1 cellular context compared by ENCODE assay signal in genomic region chr9:15509931-15510788, GRCh38.
A peak's percentile ranks its signal among the peaks of the same experiment; 100 is the strongest.
TF ChIP-seq lines count a peak whose summit lies in the region.

No MANE protein-coding gene starts in this region.

TF ChIP-seq in K562, 482 proteins besides CTCF, POLR2A, EP300 and RAD21 (continued from another document):
- TF ChIP-seq UBTF (IDR thresholded peaks at IDR 0.05; ENCODE audit: borderline replicate concordance in 1 of 2, low read depth in 2 of 2, low read length in 2 of 2) (peak in 1 of 2 experiments; percentile 42; a peak in 1 of 4 replicates), EGR1 (conservative IDR thresholded peaks at IDR 0.05) (peak; percentile 98), FOXP1 (CRISPR knock-in tag; IDR thresholded peaks at IDR 0.05) (no peak), REST (CRISPR knock-in tag; IDR thresholded peaks at IDR 0.05; ENCODE audit: low read depth) (peak; percentile 56; the same call in 1 of the 2 replicates), CCNT2 (IDR thresholded peaks at IDR 0.05; ENCODE audit: borderline replicate concordance, extremely low read depth, insufficient read length, low read depth, low read length) (peak; percentile 27), PKNOX1 (IDR thresholded peaks at IDR 0.05) (peak; percentile 43; the same call in 1 of the 2 replicates), MAZ (CRISPR knock-in tag; conservative IDR thresholded peaks at IDR 0.05 in 1 of 2, IDR thresholded peaks at IDR 0.05 in 1 of 2) (peak in 1 of 2 experiments; percentile 80; a peak in 1 of 4 replicates), E2F6 (IDR thresholded peaks at IDR 0.05; ENCODE audit: borderline replicate concordance in 1 of 2, extremely low read depth in 1 of 2, insufficient read depth in 1 of 2, insufficient read length in 1 of 2, low read depth in 1 of 2, low read length in 1 of 2, poor library complexity in 1 of 2, severe bottlenecking in 1 of 2) (peak in 1 of 2 experiments; percentile 14), GATA2 (CRISPR knock-in tag; IDR thresholded peaks at IDR 0.05) (no peak), MAX (CRISPR knock-in tag; IDR thresholded peaks at IDR 0.05) (0 out of 2 replicates have a peak, but pooled peaks have one; percentile 12), NR4A1 (CRISPR knock-in tag; IDR thresholded peaks at IDR 0.05) (no peak), NR4A1 (tag; IDR thresholded peaks at IDR 0.05) (0 out of 2 replicates have a peak, but pooled peaks have one; percentile 25), VEZF1 (CRISPR knock-in tag; IDR thresholded peaks at IDR 0.05) (peak; percentile 51), ZNF589 (CRISPR knock-in tag; IDR thresholded peaks at IDR 0.05; ENCODE audit: low read depth) (0 out of 2 replicates have a peak, but pooled peaks have one; percentile 37), ZBTB7A (IDR thresholded peaks at IDR 0.05; ENCODE audit: borderline replicate concordance, control insufficient read depth, low read depth, low read length) (0 out of 2 replicates have a peak, but pooled peaks have one; percentile 12), ZNF124 (CRISPR knock-in tag; IDR thresholded peaks at IDR 0.05) (no peak), LCOR (CRISPR knock-in tag; IDR thresholded peaks at IDR 0.05) (no peak), KLF16 (IDR thresholded peaks at IDR 0.05) (peak; percentile 13; the same call in 1 of the 2 replicates), ZBTB40 (IDR thresholded peaks at IDR 0.05) (peak; percentile 25; the same call in 1 of the 2 replicates), ZBTB40 (CRISPR knock-in tag; IDR thresholded peaks at IDR 0.05) (no peak), ARID4B (CRISPR knock-in tag; IDR thresholded peaks at IDR 0.05) (peak; percentile 53; the same call in 1 of the 2 replicates), SIN3A (IDR thresholded peaks at IDR 0.05; ENCODE audit: borderline replicate concordance in 2 of 2, control insufficient read depth in 1 of 2, low read depth in 2 of 2, low read length in 2 of 2) (peak; percentile 18 to 44; a peak in 1 of 4 replicates)
